ENCODE assay signal across 14 cellular contexts in the genomic region with DNA sequence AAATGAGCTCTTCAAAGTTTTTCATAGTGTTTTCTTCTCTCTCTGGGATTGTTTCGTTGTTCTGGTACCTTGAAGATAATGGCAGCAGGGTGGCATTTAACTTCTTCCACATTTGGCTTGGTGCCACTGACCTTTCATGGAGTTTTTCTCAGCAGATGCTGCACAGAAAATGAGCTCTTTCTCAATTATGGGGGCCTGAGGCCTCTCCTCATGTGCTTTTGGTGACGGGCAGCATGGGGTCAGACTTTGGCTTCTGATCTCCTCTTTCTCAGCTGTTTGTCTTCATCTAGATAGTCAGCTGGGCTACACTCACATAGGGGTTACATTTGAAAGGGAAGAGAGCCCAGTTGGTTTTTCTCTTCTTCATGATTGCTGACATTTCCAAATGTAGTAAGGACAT.
"Had no signal": no experiment of that assay in that cellular context is flagged by ENCODE, and none has a peak within 500 bp of the region (broad histone marks: within the 10 kb centered on the region; RNA-seq: fewer than 3 reads in every experiment).

No MANE protein-coding gene starts in this region.

- H3K36me3 Mint-ChIP-seq: memory B cell, naive B cell had no signal

- DNase-seq: effector memory CD4-positive, alpha-beta T cell; heart right ventricle; hypothalamus; left lung; lower lobe of right lung; midbrain; naive B cell; sigmoid colon; small intestine; stimulated activated CD4-positive, alpha-beta T cell treated with anti-CD3 and anti-CD28 coated beads, Interleukin-2, amount 100 ng/mL, for 48 hours; stimulated activated naive CD4-positive, alpha-beta T cell treated with Interleukin-2 at 50 U/mL for 16 hours; trophoblast cell had no signal

- ATAC-seq: esophagus mucosa, heart right ventricle, left lung, lower lobe of right lung had no signal

- H3K27ac Mint-ChIP-seq: memory B cell, naive B cell had no signal

- H3K4me1 Mint-ChIP-seq: memory B cell, naive B cell had no signal

- H3K27me3 Mint-ChIP-seq: memory B cell had no signal

- H3K4me3 Mint-ChIP-seq: memory B cell, naive B cell had no signal
